8 cellular contexts compared by ENCODE assay signal in genomic region chr9:101738566-101739183, GRCh38. TPM values are rescaled to one million over a fixed set of nuclear protein-coding genes. Genes with fewer than 3 reads are reported as not detected.
DNase-seq lines count a peak whose midpoint lies in the region; ATAC-seq and TF ChIP-seq lines count a peak whose summit lies in the region.

TSS of gene GRIN3A (minus strand) at chr9:101738647. CDS start at chr9:101737979, 668 bp downstream.

- H4K8ac ChIP-seq in mesenchymal stem cell (ENCODE audit: low read length), result no peak within 1 kb of the TSS

- H3K27ac ChIP-seq in mesenchymal stem cell (ENCODE audit: low read length, poor library complexity, severe bottlenecking), result no peak within 1 kb of the TSS
- no peak within 1 kb of the TSS for H3K27ac ChIP-seq in urinary bladder (ENCODE audit: low read depth)

- H3K4me3 ChIP-seq in mesenchymal stem cell (ENCODE audit: insufficient read depth in 1 of 2, low read depth in 1 of 2, low read length in 2 of 2) (peak within 1 kb of the TSS in 1 of 2 experiments; percentile 72), urinary bladder (ENCODE audit: low read depth, low read length) (peak within 1 kb of the TSS; percentile 23)

- H2BK120ac ChIP-seq in mesenchymal stem cell (ENCODE audit: low read depth, low read length), result no peak within 1 kb of the TSS

- no peak within 1 kb of the TSS for H2BK15ac ChIP-seq in mesenchymal stem cell (ENCODE audit: low read depth, poor library complexity, severe bottlenecking)

- CTCF ChIA-PET in activated CD4-positive, alpha-beta memory T cell treated with anti-CD3 and anti-CD28 coated beads for 36 hours (lab: Charles Lee), result interaction anchor here (0.6 kb wide), 1 partner anchor 90 kb away, joined by 3 read pairs; no protein-coding TSS in a partner anchor

- H3K4me1 ChIP-seq in mesenchymal stem cell (ENCODE audit: control insufficient read depth, insufficient read depth, low read depth, low read length) (peaks cover 11% of the 10 kb centered on the region), urinary bladder (ENCODE audit: insufficient read depth) (no peaks in the 10 kb centered on the region)

- peak within 1 kb of the TSS; percentile 4 for H2AFZ ChIP-seq in mesenchymal stem cell (ENCODE audit: low read depth, low read length)

- WGBS in mesenchymal stem cell, result under 1% methylated on average over 24 of the region's 26 CpGs
- WGBS in urinary bladder, result 2% methylated on average over 26 of the region's 26 CpGs

- H3K9ac ChIP-seq in mesenchymal stem cell (ENCODE audit: low read length), result no peak within 1 kb of the TSS

- intact Hi-C loops in CD14-positive monocyte (cut with micrococcal nuclease), result no loop called here
- intact Hi-C loops in activated CD4-positive, alpha-beta memory T cell treated with anti-CD3 and anti-CD28 coated beads for 36 hours (cut with micrococcal nuclease), result no loop called here

- H3K27ac Mint-ChIP-seq in CD14-positive monocyte (no peak within 1 kb of the TSS), brain (peak within 1 kb of the TSS in 2 of 5 experiments; percentile 15 to 69)
- H3K27ac Mint-ChIP-seq in activated CD4-positive, alpha-beta memory T cell treated with anti-CD3 and anti-CD28 coated beads for 36 hours, result no peak within 1 kb of the TSS

- H3K4me2 ChIP-seq in mesenchymal stem cell (ENCODE audit: low read length, poor library complexity, severe bottlenecking), result peak within 1 kb of the TSS; percentile 29

- ATAC-seq in GM21367 (IDR thresholded peaks at IDR 0.05; ENCODE audit: unreplicated experiment), result no peak

- DNase-seq in CD14-positive monocyte (ENCODE audit: low spot score), result no peak
- DNase-seq in NCI-H1105 (lab: John Stamatoyannopoulos, UW), result peak; percentile 69
- DNase-seq in mesenchymal stem cell, result no peak
- DNase-seq in OCI-M2 (lab: John Stamatoyannopoulos, UW; ENCODE audit: unreplicated experiment), result no peak
- DNase-seq in activated CD4-positive, alpha-beta memory T cell treated with anti-CD3 and anti-CD28 coated beads for 36 hours, result no peak

- no peaks in the 10 kb centered on the region for H3K9me3 ChIP-seq in mesenchymal stem cell (ENCODE audit: control insufficient read depth, low read length)

- H3K18ac ChIP-seq in mesenchymal stem cell (ENCODE audit: low read depth in 1 of 2, low read length in 2 of 2), result no peak within 1 kb of the TSS

- no peaks in the 10 kb centered on the region for H3K36me3 Mint-ChIP-seq in CD14-positive monocyte
- no peaks in the 10 kb centered on the region for H3K36me3 Mint-ChIP-seq in brain
- H3K36me3 Mint-ChIP-seq in activated CD4-positive, alpha-beta memory T cell treated with anti-CD3 and anti-CD28 coated beads for 36 hours, result no peaks in the 10 kb centered on the region

- no peaks in the 10 kb centered on the region for H3K36me3 ChIP-seq in mesenchymal stem cell (ENCODE audit: control insufficient read depth in 1 of 2, insufficient read depth in 2 of 2, low read depth in 1 of 2, low read length in 2 of 2)
- H3K36me3 ChIP-seq in urinary bladder (ENCODE audit: insufficient read depth), result no peaks in the 10 kb centered on the region

- H3K9me3 Mint-ChIP-seq in CD14-positive monocyte, result peaks cover 0 to 12% (median 9%) of the 10 kb centered on the region in 7 donors
- peaks cover 0 to 9% (median 0%) of the 10 kb centered on the region in 5 experiments for H3K9me3 Mint-ChIP-seq in brain
- H3K9me3 Mint-ChIP-seq in activated CD4-positive, alpha-beta memory T cell treated with anti-CD3 and anti-CD28 coated beads for 36 hours, result no peaks in the 10 kb centered on the region

- H3K4me1 Mint-ChIP-seq in CD14-positive monocyte, result peaks cover 7% of the 10 kb centered on the region
- H3K4me1 Mint-ChIP-seq in brain, result peaks cover 14% of the 10 kb centered on the region
- peaks cover 3% of the 10 kb centered on the region for H3K4me1 Mint-ChIP-seq in activated CD4-positive, alpha-beta memory T cell treated with anti-CD3 and anti-CD28 coated beads for 36 hours (ENCODE audit: low read depth)

- no peak within 1 kb of the TSS for H2BK5ac ChIP-seq in mesenchymal stem cell (ENCODE audit: low read depth, low read length, poor library complexity, severe bottlenecking)

- H3K27me3 ChIP-seq in mesenchymal stem cell (ENCODE audit: control insufficient read depth in 1 of 2, insufficient read depth in 1 of 2, low read length in 2 of 2), result peaks cover 34 to 66% of the 10 kb centered on the region in 2 experiments

- peak within 1 kb of the TSS in 1 of 2 experiments; percentile 36 for H3K14ac ChIP-seq in mesenchymal stem cell (ENCODE audit: low read length in 2 of 2)

- peak within 1 kb of the TSS; percentile 56 to 91 for H3K4me3 Mint-ChIP-seq in CD14-positive monocyte
- peak within 1 kb of the TSS; percentile 85 to 91 (median 89) for H3K4me3 Mint-ChIP-seq in brain
- H3K4me3 Mint-ChIP-seq in activated CD4-positive, alpha-beta memory T cell treated with anti-CD3 and anti-CD28 coated beads for 36 hours, result no peak within 1 kb of the TSS

- TF ChIP-seq CTCF in CD14-positive monocyte (IDR thresholded peaks at IDR 0.05) (no peak), brain (conservative IDR thresholded peaks at IDR 0.05) (peak; percentile 37 to 61)

- H4K91ac ChIP-seq in mesenchymal stem cell (ENCODE audit: low read length), result no peak within 1 kb of the TSS

- no peaks in the 10 kb centered on the region for H3K79me1 ChIP-seq in mesenchymal stem cell (replicated peaks; ENCODE audit: low read length, poor library complexity, severe bottlenecking)

- H2BK12ac ChIP-seq in mesenchymal stem cell (ENCODE audit: low read length in 2 of 2), result no peak within 1 kb of the TSS

- POLR2A ChIA-PET in activated CD4-positive, alpha-beta memory T cell treated with anti-CD3 and anti-CD28 coated beads for 36 hours (lab: Charles Lee), result no interaction called here

- H3K4ac ChIP-seq in mesenchymal stem cell (ENCODE audit: low read depth in 1 of 2, low read length in 2 of 2), result no peak within 1 kb of the TSS

- no peak within 1 kb of the TSS for H2AK5ac ChIP-seq in mesenchymal stem cell (ENCODE audit: low read length, severe bottlenecking)

- peaks cover 57 to 77% (median 57%) of the 10 kb centered on the region in 3 donors for H3K27me3 Mint-ChIP-seq in CD14-positive monocyte (ENCODE audit: low read depth in 3 of 3)
- peaks cover 73% of the 10 kb centered on the region for H3K27me3 Mint-ChIP-seq in brain
- peaks cover 43% of the 10 kb centered on the region for H3K27me3 Mint-ChIP-seq in activated CD4-positive, alpha-beta memory T cell treated with anti-CD3 and anti-CD28 coated beads for 36 hours

- H3K23ac ChIP-seq in mesenchymal stem cell (ENCODE audit: low read length in 2 of 2), result peak within 1 kb of the TSS in 1 of 2 experiments; percentile 35

RNA-seq across cellular contexts. Expression of gene GRIN3A, which starts in this region (rescaled TPM):
- polyA plus RNA-seq in CD14-positive monocyte, result under 1 TPM; 0.11 to 0.39 TPM
- polyA plus RNA-seq in brain (ENCODE audit: insufficient read depth, low read depth, low replicate concordance), result 0.22 TPM
- polyA plus RNA-seq in mesenchymal stem cell (2013, experiment 1 of 2), result not detected
- not detected for polyA plus RNA-seq in mesenchymal stem cell (2013, experiment 2 of 2)
- 0.79 TPM for total RNA-seq in urinary bladder
- 0.09 TPM for polyA plus RNA-seq in urinary bladder
- not detected for total RNA-seq in activated CD4-positive, alpha-beta memory T cell treated with anti-CD3 and anti-CD28 coated beads for 36 hours
